14 cellular contexts compared by ENCODE assay signal in genomic region chr14:61654026-61654425, GRCh38.
"Had no signal": no experiment of that assay in that cellular context is flagged by ENCODE, and none has a peak within 500 bp of the region (broad histone marks: within the 10 kb centered on the region; RNA-seq: fewer than 3 reads in every experiment).

No MANE protein-coding gene starts in this region.

- H3K4me3 Mint-ChIP-seq: activated naive CD4-positive, alpha-beta T cell treated with anti-CD3 and anti-CD28 coated beads, Interleukin-2, amount 10 ng/mL, durations not matched to agents 7 days and 5 days; brain; endodermal cell; naive thymus-derived CD8-positive, alpha-beta T cell had no signal

- H3K27ac Mint-ChIP-seq: activated naive CD4-positive, alpha-beta T cell treated with anti-CD3 and anti-CD28 coated beads, Interleukin-2, amount 10 ng/mL, durations not matched to agents 7 days and 5 days; activated T-helper 2 cell treated with anti-CD3 and anti-CD28 coated beads, Interferon-gamma antibody, Interleukin-2, Interleukin-4, amounts not matched to agents 10 μg/mL and 5 μg/mL and 100 μg/mL, durations not matched to agents 14 hours and 24 hours and 36 hours; endodermal cell had no signal

- H3K4me3 ChIP-seq: esophagus squamous epithelium, mucosa of descending colon, right atrium auricular region, thyroid gland, vagina had no signal

- H3K4me1 Mint-ChIP-seq: brain, endodermal cell had no signal

- ATAC-seq: mucosa of descending colon; naive thymus-derived CD8-positive, alpha-beta T cell had no signal

- DNase-seq: activated naive CD4-positive, alpha-beta T cell treated with anti-CD3 and anti-CD28 coated beads, Interleukin-2, amount 10 ng/mL, durations not matched to agents 7 days and 5 days; endodermal cell; esophagus squamous epithelium; head of caudate nucleus; mucosa of descending colon; naive thymus-derived CD8-positive, alpha-beta T cell; small intestine had no signal

- H3K27ac ChIP-seq: esophagus squamous epithelium, foreskin keratinocyte, neutrophil, right atrium auricular region had no signal

- FAIRE-seq: small intestine had no signal

- H3K27me3 ChIP-seq: esophagus squamous epithelium, foreskin keratinocyte, neutrophil, right atrium auricular region, thyroid gland, vagina had no signal

- H3K36me3 Mint-ChIP-seq: brain; naive thymus-derived CD8-positive, alpha-beta T cell had no signal

- H3K27me3 Mint-ChIP-seq: naive thymus-derived CD8-positive, alpha-beta T cell had no signal

- H3K36me3 ChIP-seq: esophagus squamous epithelium, neutrophil, right atrium auricular region, thyroid gland, vagina had no signal

- H3K9me3 ChIP-seq: esophagus squamous epithelium, mucosa of descending colon, neutrophil, right atrium auricular region, thyroid gland, vagina had no signal
